11 cellular contexts compared by ENCODE assay signal in the genomic region with DNA sequence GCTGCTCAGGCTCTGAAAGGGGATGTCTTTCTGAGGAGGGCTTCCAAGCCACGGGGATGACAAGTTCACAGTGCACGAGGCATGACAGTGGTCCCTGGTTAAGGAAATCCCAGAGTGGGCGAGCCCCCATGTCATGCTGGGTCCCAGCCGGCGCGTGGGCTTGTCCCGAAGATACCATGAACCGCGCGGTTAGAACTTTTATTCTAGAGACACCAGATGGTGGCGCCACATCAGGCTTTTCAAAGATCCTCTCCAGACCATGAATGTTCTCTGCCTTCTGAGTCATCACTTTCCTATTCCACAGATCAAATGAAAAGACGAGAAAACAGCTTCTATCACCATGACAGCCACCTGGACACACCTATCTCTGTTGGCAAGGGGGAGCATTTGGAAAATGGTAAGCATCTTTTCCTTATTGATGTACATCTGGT.
DNase-seq lines count a peak whose midpoint lies in the region; ATAC-seq and TF ChIP-seq lines count a peak whose summit lies in the region.
"Had no signal": no experiment of that assay in that cellular context is flagged by ENCODE, and none has a peak within 500 bp of the region (broad histone marks: within the 10 kb centered on the region; RNA-seq: fewer than 3 reads in every experiment).

No MANE protein-coding gene starts in this region.

- intact Hi-C loops in head of caudate nucleus (cut with DNase I): no loop called here
- intact Hi-C loops in sigmoid colon (cut with DNase I): no loop called here
- intact Hi-C loops in Calu3 (cut with micrococcal nuclease; ENCODE audit: unreplicated experiment): no loop called here

- TF ChIP-seq POLR2A in sigmoid colon (IDR thresholded peaks at IDR 0.05): no peak

- H3K4me3 ChIP-seq in WERI-Rb-1 (ENCODE audit: low read depth, low read length) (no peak overlapping the region), sigmoid colon (no peak overlapping the region)

- H3K9me3 ChIP-seq in WERI-Rb-1 (ENCODE audit: severe bottlenecking) (no peaks in the 10 kb centered on the region), sigmoid colon (no peaks in the 10 kb centered on the region)

- CTCF ChIA-PET in Calu3 (lab: Charles Lee): no interaction called here

- no peaks in the 10 kb centered on the region for H3K27me3 Mint-ChIP-seq in Calu3 (ENCODE audit: unreplicated experiment)

- ATAC-seq in GM18868 (IDR thresholded peaks at IDR 0.05; ENCODE audit: unreplicated experiment) (no peak), GM18867 (IDR thresholded peaks at IDR 0.05; ENCODE audit: unreplicated experiment) (no peak)

- no peak overlapping the region for H3K27ac ChIP-seq in WERI-Rb-1
- no peak overlapping the region for H3K27ac ChIP-seq in sigmoid colon

- H3K36me3 Mint-ChIP-seq in Calu3 (ENCODE audit: insufficient read depth, unreplicated experiment): no peaks in the 10 kb centered on the region

- H3K4me1 Mint-ChIP-seq in Calu3 (ENCODE audit: low read depth, unreplicated experiment): no peaks in the 10 kb centered on the region
- H3K4me1 Mint-ChIP-seq: B cell had no signal

- peaks cover 18% of the 10 kb centered on the region for H3K9me3 Mint-ChIP-seq in Calu3 (ENCODE audit: low read depth, unreplicated experiment)

- no peaks in the 10 kb centered on the region for H3K36me3 ChIP-seq in WERI-Rb-1
- H3K36me3 ChIP-seq in sigmoid colon: no peaks in the 10 kb centered on the region

- peaks cover 3% of the 10 kb centered on the region for H3K27me3 ChIP-seq in WERI-Rb-1 (ENCODE audit: insufficient read depth, low read depth, severe bottlenecking)
- peaks cover 0 to 23% (median 0%) of the 10 kb centered on the region in 3 donors for H3K27me3 ChIP-seq in sigmoid colon

- H3K4me1 ChIP-seq in sigmoid colon: no peaks in the 10 kb centered on the region

- 52 to 69% methylated on average over 12 of the region's 12 CpGs for WGBS in sigmoid colon, 2 donors

- peak; percentile 15 for DNase-seq in SKM-1 treated with dmso at 0.1 percent for 144 hours (lab: John Stamatoyannopoulos, UW; ENCODE audit: unreplicated experiment)
- no peak for DNase-seq in SKM-1 (lab: John Stamatoyannopoulos, UW; ENCODE audit: unreplicated experiment)
- DNase-seq in WERI-Rb-1: no peak
- peak in 28 of 42 donors; percentile 19 to 69 (median 36) for DNase-seq in head of caudate nucleus
- peak; percentile 39 for DNase-seq in sigmoid colon
- no peak for DNase-seq in Calu3
- DNase-seq: activated gamma-delta T cell, NCI-H187 treated with DMSO at 0.1 percent for 48 hours had no signal

- no peak overlapping the region for H3K27ac Mint-ChIP-seq in Calu3 (ENCODE audit: unreplicated experiment)
- H3K27ac Mint-ChIP-seq: B cell had no signal

- TF ChIP-seq CTCF in WERI-Rb-1 (IDR thresholded peaks at IDR 0.05; ENCODE audit: low read depth, low read length) (peak; percentile 16; the same call in 1 of the 2 replicates), sigmoid colon (IDR thresholded peaks at IDR 0.05) (peak in 1 of 4 experiments; percentile 10), Calu3 (IDR thresholded peaks at IDR 0.05; ENCODE audit: unreplicated experiment) (no peak)

- H3K4me3 Mint-ChIP-seq in Calu3 (ENCODE audit: low read depth, unreplicated experiment): no peak overlapping the region
- H3K4me3 Mint-ChIP-seq: B cell had no signal

- BruUV-seq in Calu3 (replicated peaks; lab: Mats Ljungman, UMichigan): no TSS peak

- TF ChIP-seq EP300 in sigmoid colon (IDR thresholded peaks at IDR 0.05): no peak

Comparison
In these comparisons a context has a peak if more than half of its experiments do, and no peak if none do; other contexts are left out.
1. DNase-seq: peak in SKM-1 treated with dmso at 0.1 percent for 144 hours (single experiment), head of caudate nucleus (28 of 42) and sigmoid colon (single experiment); none in SKM-1 (single experiment), WERI-Rb-1 (single experiment) and Calu3 (single experiment).